Comparison of ENCODE assay signal across 22 cellular contexts in genomic region chr3:3632439-3632838, GRCh38.
"Had no signal": no experiment of that assay in that cellular context is flagged by ENCODE, and none has a peak within 500 bp of the region (broad histone marks: within the 10 kb centered on the region; RNA-seq: fewer than 3 reads in every experiment).

No MANE protein-coding gene starts in this region.

- H3K4me1 ChIP-seq: esophagus squamous epithelium, prostate gland, right atrium auricular region, tibial nerve, vagina had no signal

- H3K27ac ChIP-seq: esophagus squamous epithelium, hepatocyte, prostate gland, right atrium auricular region, tibial nerve, vagina had no signal

- H3K27me3 ChIP-seq: esophagus squamous epithelium, hepatocyte, right atrium auricular region, tibial nerve, vagina had no signal

- DNase-seq: activated CD4-positive, alpha-beta T cell treated with anti-CD3 and anti-CD28 coated beads for 48 hours; activated CD4-positive, CD25-positive, alpha-beta regulatory T cell; activated CD8-positive, alpha-beta T cell treated with anti-CD3 and anti-CD28 coated beads for 36 hours; activated naive CD4-positive, alpha-beta T cell treated with Interleukin-2 at 50 U/mL for 16 hours; activated naive CD8-positive, alpha-beta T cell treated with anti-CD3 and anti-CD28 coated beads, Interleukin-2, amount 10 ng/mL, durations not matched to agents 7 days and 5 days; activated T-cell treated with anti-CD3 and anti-CD28 coated beads, Interleukin-2, amount 50 U/mL, for 1 hour; amygdala; dermis blood vessel endothelial cell; effector memory CD4-positive, alpha-beta T cell; esophagus squamous epithelium; mesenchymal stem cell; mucosa of descending colon; naive B cell; stimulated activated CD4-positive, alpha-beta T cell treated with anti-CD3 and anti-CD28 coated beads, Interleukin-12 subunit alpha, Interleukin-12 subunit beta, amount 100 ng/mL, for 4 hours; stimulated activated CD4-positive, alpha-beta T cell treated with anti-CD3 and anti-CD28 coated beads, Interleukin-1b, Interleukin-23, amount 100 ng/mL, for 48 hours; stimulated activated naive CD8-positive, alpha-beta T cell treated with anti-CD3 and anti-CD28 coated beads, Interleukin-15, Interleukin-2, amounts not matched to agents 100 U/mL and 50 U/mL, for 24 hours had no signal

- H3K36me3 ChIP-seq: esophagus squamous epithelium, prostate gland, right atrium auricular region, tibial nerve, vagina had no signal

- H3K4me3 ChIP-seq: esophagus squamous epithelium, hepatocyte, mucosa of descending colon, prostate gland, right atrium auricular region, tibial nerve, vagina had no signal

- H3K9me3 ChIP-seq: esophagus squamous epithelium, mucosa of descending colon, prostate gland, right atrium auricular region, tibial nerve, vagina had no signal

- ATAC-seq: activated CD8-positive, alpha-beta T cell treated with anti-CD3 and anti-CD28 coated beads for 36 hours; activated T-helper 17 cell treated with anti-CD3 and anti-CD28 coated beads, Interleukin-2, amount 50 U/mL, for 72 hours; mucosa of descending colon; stimulated activated naive CD8-positive, alpha-beta T cell treated with anti-CD3 and anti-CD28 coated beads, Interleukin-15, Interleukin-2, amounts not matched to agents 100 U/mL and 50 U/mL, for 24 hours had no signal
